In genomic region chr10:126716366-126716765, GRCh38 we compare ENCODE assay signal across 4 cellular contexts. TPM values are rescaled to one million over a fixed set of nuclear protein-coding genes. Genes with fewer than 3 reads are reported as not detected.
"Had no signal": no experiment of that assay in that cellular context is flagged by ENCODE, and none has a peak within 500 bp of the region (broad histone marks: within the 10 kb centered on the region; RNA-seq: fewer than 3 reads in every experiment).

No MANE protein-coding gene starts in this region.

- DNase-seq: GDM1, GF-D8 had no signal

- H3K4me3 ChIP-seq: GM12878 had no signal

RNA-seq across cellular contexts. Expression of gene C10orf90, which starts 45.9 kb away (rescaled TPM):
- total RNA-seq: G401, GM12878 had no signal
